ENCODE assay signal across 8 cellular contexts in genomic region chr7:94301024-94301588, GRCh38.
DNase-seq lines count a peak whose midpoint lies in the region; ATAC-seq and TF ChIP-seq lines count a peak whose summit lies in the region.

No MANE protein-coding gene starts in this region.

- no peak overlapping the region for H3K27ac Mint-ChIP-seq in activated naive CD8-positive, alpha-beta T cell treated with anti-CD3 and anti-CD28 coated beads, Interleukin-2, amount 50 U/mL, for 24 hours

- H3K27ac ChIP-seq in SJSA1 (peak overlapping the region; percentile 88), gastroesophageal sphincter (peak overlapping the region; percentile 82 to 98 (median 89))

- no peak for TF ChIP-seq EP300 in gastroesophageal sphincter (IDR thresholded peaks at IDR 0.05)

- H3K36me3 ChIP-seq in SJSA1: no peaks in the 10 kb centered on the region
- no peaks in the 10 kb centered on the region for H3K36me3 ChIP-seq in gastroesophageal sphincter

- intact Hi-C loops in posterior vena cava (cut with DNase I): loop anchor here (5.0 to 10.0 kb wide), 2 partner anchors 46 to 54 kb away; no protein-coding TSS in a partner anchor

- H3K36me3 Mint-ChIP-seq in activated naive CD8-positive, alpha-beta T cell treated with anti-CD3 and anti-CD28 coated beads, Interleukin-2, amount 50 U/mL, for 24 hours (ENCODE audit: low read depth): no peaks in the 10 kb centered on the region

- WGBS in gastroesophageal sphincter (ENCODE audit: low coverage in 1 of 2), 2 donors: 3 to 30% methylated on average over 4 of the region's 6 CpGs

- H3K4me3 ChIP-seq in SJSA1 (no peak overlapping the region), gastroesophageal sphincter (no peak overlapping the region)

- no peaks in the 10 kb centered on the region for H3K4me1 Mint-ChIP-seq in activated naive CD8-positive, alpha-beta T cell treated with anti-CD3 and anti-CD28 coated beads, Interleukin-2, amount 50 U/mL, for 24 hours

- H3K9me3 Mint-ChIP-seq in activated naive CD8-positive, alpha-beta T cell treated with anti-CD3 and anti-CD28 coated beads, Interleukin-2, amount 50 U/mL, for 24 hours: peaks cover 6% of the 10 kb centered on the region

- ATAC-seq in gastroesophageal sphincter (peak; percentile 86), GM21723 (IDR thresholded peaks at IDR 0.05; ENCODE audit: unreplicated experiment) (no peak)
- ATAC-seq in activated naive CD8-positive, alpha-beta T cell treated with anti-CD3 and anti-CD28 coated beads, Interleukin-2, amount 50 U/mL, for 24 hours: no peak

- H3K4me3 Mint-ChIP-seq in activated naive CD8-positive, alpha-beta T cell treated with anti-CD3 and anti-CD28 coated beads, Interleukin-2, amount 50 U/mL, for 24 hours: no peak overlapping the region

- TF ChIP-seq CTCF in gastroesophageal sphincter (IDR thresholded peaks at IDR 0.05): peak in 1 of 4 experiments; percentile 33

- H3K27me3 ChIP-seq in SJSA1 (replicated peaks) (no peaks in the 10 kb centered on the region), gastroesophageal sphincter (no peaks in the 10 kb centered on the region)

- H3K27me3 Mint-ChIP-seq in activated naive CD8-positive, alpha-beta T cell treated with anti-CD3 and anti-CD28 coated beads, Interleukin-2, amount 50 U/mL, for 24 hours: peaks cover 4% of the 10 kb centered on the region

- H3K9me3 ChIP-seq in SJSA1 (replicated peaks) (no peaks in the 10 kb centered on the region), gastroesophageal sphincter (no peaks in the 10 kb centered on the region)

- no peak for TF ChIP-seq POLR2A in gastroesophageal sphincter (IDR thresholded peaks at IDR 0.05)

- DNase-seq in ELF-1 (ENCODE audit: low read depth, low spot score): peak; percentile 89
- DNase-seq in SJSA1 (ENCODE audit: low read depth in 1 of 2, low spot score in 2 of 2): peak; percentile 94 to 95
- peak; percentile 92 for DNase-seq in posterior vena cava (ENCODE audit: low spot score)
- DNase-seq in activated naive CD8-positive, alpha-beta T cell treated with anti-CD3 and anti-CD28 coated beads, Interleukin-2, amount 50 U/mL, for 24 hours: no peak
- no peak for DNase-seq in effector CD8-positive, alpha-beta T cell (lab: John Stamatoyannopoulos, UW)
- DNase-seq in activated CD4-positive, alpha-beta T cell treated with anti-CD3 and anti-CD28 coated beads, Interleukin-2, amount 50 U/mL, for 1 hour: no peak

- peaks cover 82% of the 10 kb centered on the region for H3K4me1 ChIP-seq in SJSA1 (replicated peaks)
- H3K4me1 ChIP-seq in gastroesophageal sphincter: peaks cover 50 to 85% (median 53%) of the 10 kb centered on the region in 3 donors

Comparison
In these comparisons a context has a peak if more than half of its experiments do, and no peak if none do; other contexts are left out.
1. DNase-seq: peak in ELF-1 (single experiment), SJSA1 (2 of 2) and posterior vena cava (single experiment); none in activated naive CD8-positive, alpha-beta T cell treated with anti-CD3 and anti-CD28 coated beads, Interleukin-2, amount 50 U/mL, for 24 hours (single experiment), effector CD8-positive, alpha-beta T cell (single experiment) and activated CD4-positive, alpha-beta T cell treated with anti-CD3 and anti-CD28 coated beads, Interleukin-2, amount 50 U/mL, for 1 hour (single experiment).